ENCODE assay signal across 8 cellular contexts in genomic region chr3:58167431-58168351, GRCh38. TPM values are rescaled to one million over a fixed set of nuclear protein-coding genes. Genes with fewer than 3 reads are reported as not detected.
DNase-seq lines count a peak whose midpoint lies in the region; ATAC-seq and TF ChIP-seq lines count a peak whose summit lies in the region.

No MANE protein-coding gene starts in this region.

- H3K4me3 ChIP-seq in RWPE2 (ENCODE audit: severe bottlenecking) (no peak overlapping the region), heart left ventricle (no peak overlapping the region)

- 82 to 86% (median 82%) methylated on average over 14 to 16 of the region's 16 CpGs for WGBS in heart left ventricle, 4 donors

- H3K4me1 ChIP-seq in RWPE2 (ENCODE audit: insufficient read depth, poor library complexity, severe bottlenecking), result no peaks in the 10 kb centered on the region
- H3K4me1 ChIP-seq in heart left ventricle, result peaks cover 0 to 55% (median 32%) of the 10 kb centered on the region in 12 donors

- no peak overlapping the region for H3K4me3 Mint-ChIP-seq in activated naive CD8-positive, alpha-beta T cell treated with anti-CD3 and anti-CD28 coated beads for 36 hours

- DNase-seq in GM04504 (ENCODE audit: low read depth) (peak; percentile 57), RWPE2 (ENCODE audit: low spot score) (no peak), heart left ventricle (peak; percentile 71 to 83 (median 78)), retina (peak; percentile 56), NCI-H2107 (lab: John Stamatoyannopoulos, UW) (no peak), GF-D8 (lab: John Stamatoyannopoulos, UW) (no peak)
- DNase-seq in activated naive CD8-positive, alpha-beta T cell treated with anti-CD3 and anti-CD28 coated beads for 36 hours, result peak; percentile 68

- TF ChIP-seq POLR2A in heart left ventricle (IDR thresholded peaks at IDR 0.05), result no peak

- H3K9me3 ChIP-seq in RWPE2 (ENCODE audit: severe bottlenecking) (no peaks in the 10 kb centered on the region), heart left ventricle (no peaks in the 10 kb centered on the region)

- intact Hi-C loops in heart left ventricle (cut with DNase I), result loop anchor here in 4 of 10 donors (5.0 to 10.0 kb wide), 4 partner anchors 50 to 273 kb away; partner anchors contain the start of gene FLNB (in 1 of the 4)

- ATAC-seq in HG02642 (IDR thresholded peaks at IDR 0.05; ENCODE audit: poor library complexity, unreplicated experiment) (peak; percentile 79), RWPE2 (ENCODE audit: low read depth) (peak; percentile 24; the same call in 2 of the 3 replicates), heart left ventricle (peak; percentile 75 to 82 (median 78))

- no peaks in the 10 kb centered on the region for H3K36me3 Mint-ChIP-seq in activated naive CD8-positive, alpha-beta T cell treated with anti-CD3 and anti-CD28 coated beads for 36 hours

- no peaks in the 10 kb centered on the region for H3K9me3 Mint-ChIP-seq in activated naive CD8-positive, alpha-beta T cell treated with anti-CD3 and anti-CD28 coated beads for 36 hours

- peak; percentile 79 for TF ChIP-seq CTCF in RWPE2 (IDR thresholded peaks at IDR 0.05; ENCODE audit: poor library complexity, severe bottlenecking)
- TF ChIP-seq CTCF in heart left ventricle (IDR thresholded peaks at IDR 0.05), result peak; percentile 79 to 94 (median 88)

- H3K36me3 ChIP-seq in RWPE2 (ENCODE audit: low read depth) (peaks cover 91% of the 10 kb centered on the region), heart left ventricle (peaks cover 0 to 57% (median 36%) of the 10 kb centered on the region in 9 donors)

- peaks cover 7% of the 10 kb centered on the region for H3K4me1 Mint-ChIP-seq in activated naive CD8-positive, alpha-beta T cell treated with anti-CD3 and anti-CD28 coated beads for 36 hours

- no peaks in the 10 kb centered on the region for H3K27me3 ChIP-seq in RWPE2 (ENCODE audit: insufficient read depth, poor library complexity, severe bottlenecking)
- H3K27me3 ChIP-seq in heart left ventricle, result no peaks in the 10 kb centered on the region

- H3K27ac ChIP-seq in RWPE2 (ENCODE audit: poor library complexity, severe bottlenecking), result peak overlapping the region; percentile 2
- H3K27ac ChIP-seq in heart left ventricle, result peak overlapping the region in 11 of 12 donors; percentile 61 to 93 (median 85)

- no peak overlapping the region for H3K27ac Mint-ChIP-seq in activated naive CD8-positive, alpha-beta T cell treated with anti-CD3 and anti-CD28 coated beads for 36 hours

- H3K27me3 Mint-ChIP-seq in activated naive CD8-positive, alpha-beta T cell treated with anti-CD3 and anti-CD28 coated beads for 36 hours, result no peaks in the 10 kb centered on the region

RNA-seq across cellular contexts. Expression of gene DNASE1L3, which starts 43.1 kb away (rescaled TPM):
- not detected for total RNA-seq in activated naive CD8-positive, alpha-beta T cell treated with anti-CD3 and anti-CD28 coated beads for 36 hours
- 1 to 10 TPM in 5 of 9 donors, under 1 TPM in 4; 0.44 to 4.1 (median 1.1) TPM for total RNA-seq in heart left ventricle
- polyA plus RNA-seq in heart left ventricle, result 1 to 10 TPM; 1.2 to 1.3 TPM

Comparison
In these comparisons a context has a peak if more than half of its experiments do, and no peak if none do; other contexts are left out.
1. DNase-seq: peak in GM04504 (single experiment), activated naive CD8-positive, alpha-beta T cell treated with anti-CD3 and anti-CD28 coated beads for 36 hours (single experiment), heart left ventricle (5 of 5) and retina (single experiment); none in RWPE2 (single experiment), NCI-H2107 (single experiment) and GF-D8 (single experiment).
2. ATAC-seq: peak in every context shown above with its lines; median percentile 79 in HG02642; 78 in heart left ventricle; 24 in RWPE2.